ENCODE assay signal across 10 cellular contexts in the genomic region with DNA sequence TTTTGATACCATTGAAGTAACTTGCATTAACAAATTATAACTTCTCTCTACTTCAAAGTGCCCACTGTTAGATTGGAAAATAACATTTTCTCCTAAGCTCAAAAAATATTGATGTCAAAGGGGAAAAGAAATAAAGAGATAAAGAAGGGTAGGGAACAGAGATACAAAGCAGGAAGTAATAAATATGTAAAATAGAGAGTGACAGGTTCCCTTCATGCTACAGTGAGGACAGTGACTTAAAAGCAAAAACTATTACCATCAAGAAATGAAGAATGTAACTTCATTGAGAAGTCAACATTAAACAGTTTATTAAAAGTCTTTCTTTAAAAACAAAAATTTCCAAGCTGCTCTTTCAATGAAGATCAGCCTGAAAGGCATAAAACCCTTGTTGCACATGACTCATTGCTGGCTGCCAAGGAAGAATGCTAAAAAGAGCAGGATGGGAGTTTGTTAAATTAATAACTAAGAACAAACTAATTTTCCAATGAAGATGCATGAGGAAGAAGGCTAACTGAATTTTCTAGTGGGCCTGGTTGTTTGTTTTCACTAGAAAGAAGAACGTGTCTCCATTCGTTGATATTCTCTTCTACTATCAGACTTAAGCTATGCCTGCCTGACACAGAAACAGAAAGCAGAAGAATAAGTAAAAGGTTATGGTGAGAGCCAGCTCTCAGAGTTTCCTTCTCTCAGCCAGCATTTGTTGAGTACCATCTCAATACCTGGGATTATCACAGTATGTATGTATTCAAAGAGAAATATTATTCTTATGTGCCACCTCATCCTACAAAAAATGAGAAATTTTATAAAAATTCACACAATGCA.
A peak's percentile ranks its signal among the peaks of the same experiment; 100 is the strongest.
DNase-seq lines count a peak whose midpoint lies in the region; ATAC-seq and TF ChIP-seq lines count a peak whose summit lies in the region.
"Had no signal": no experiment of that assay in that cellular context is flagged by ENCODE, and none has a peak within 500 bp of the region (broad histone marks: within the 10 kb centered on the region; RNA-seq: fewer than 3 reads in every experiment).

No MANE protein-coding gene starts in this region.

- H3K9me3 ChIP-seq in skeletal muscle satellite cell (replicated peaks; ENCODE audit: low read length) (no peaks in the 10 kb centered on the region), T-helper 17 cell (ENCODE audit: control insufficient read depth, low read length, poor library complexity, severe bottlenecking) (no peaks in the 10 kb centered on the region), psoas muscle (no peaks in the 10 kb centered on the region)
- H3K9me3 ChIP-seq: sigmoid colon had no signal

- H3K4me1 ChIP-seq in skeletal muscle satellite cell (ENCODE audit: control insufficient read depth, insufficient read depth, low read length) (peaks cover 69% of the 10 kb centered on the region), psoas muscle (no peaks in the 10 kb centered on the region)

- H3K27me3 Mint-ChIP-seq in T-helper 17 cell: peaks cover 7% of the 10 kb centered on the region

- H3K27me3 ChIP-seq in skeletal muscle satellite cell (ENCODE audit: control insufficient read depth, insufficient read depth, low read length) (no peaks in the 10 kb centered on the region), psoas muscle (ENCODE audit: insufficient read depth in 3 of 3, low read length in 2 of 3) (no peaks in the 10 kb centered on the region)
- H3K27me3 ChIP-seq: sigmoid colon had no signal

- peak overlapping the region; percentile 73 for H3K9ac ChIP-seq in skeletal muscle satellite cell (ENCODE audit: low read depth, low read length)

- DNase-seq in NOMO-1 treated with DMSO at 0.1 percent for 48 hours (lab: John Stamatoyannopoulos, UW; ENCODE audit: unreplicated experiment): peak; percentile 41
- no peak for DNase-seq in NOMO-1 treated with dmso at 0.1 percent for 144 hours (lab: John Stamatoyannopoulos, UW; ENCODE audit: unreplicated experiment)
- peak; percentile 66 for DNase-seq in OCI-M1 (lab: John Stamatoyannopoulos, UW)
- DNase-seq in T-helper 17 cell: no peak
- DNase-seq in epidermal melanocyte (ENCODE audit: insufficient read length, low spot score): no peak
- DNase-seq in psoas muscle: no peak
- DNase-seq: SHP77, sigmoid colon had no signal

- no peak overlapping the region for H3K27ac Mint-ChIP-seq in T-helper 17 cell

- no peak overlapping the region for H3K4me3 Mint-ChIP-seq in T-helper 17 cell

- ATAC-seq in HG02870 (IDR thresholded peaks at IDR 0.05; ENCODE audit: unreplicated experiment) (peak; percentile 63), T-helper 17 cell (no peak), psoas muscle (no peak)

- 42 to 68% (median 47%) methylated on average over 2 of the region's 2 CpGs for WGBS in psoas muscle, 3 donors

- no peak for TF ChIP-seq CTCF in psoas muscle (IDR thresholded peaks at IDR 0.05)

- no peak overlapping the region for H3K27ac ChIP-seq in psoas muscle
- H3K27ac ChIP-seq: sigmoid colon had no signal

- no peaks in the 10 kb centered on the region for H3K36me3 Mint-ChIP-seq in T-helper 17 cell (ENCODE audit: low read depth)

- H3K4me2 ChIP-seq in skeletal muscle satellite cell (ENCODE audit: low read length): peak overlapping the region; percentile 57

- peak overlapping the region; percentile 6 for H3K4me3 ChIP-seq in skeletal muscle satellite cell (ENCODE audit: low read length)
- H3K4me3 ChIP-seq in psoas muscle: no peak overlapping the region
- H3K4me3 ChIP-seq: sigmoid colon had no signal

- no peaks in the 10 kb centered on the region for H3K4me1 Mint-ChIP-seq in T-helper 17 cell

- intact Hi-C loops in psoas muscle (cut with DNase I): no loop called here

- H3K36me3 ChIP-seq in skeletal muscle satellite cell (ENCODE audit: insufficient read depth, low read length) (no peaks in the 10 kb centered on the region), psoas muscle (ENCODE audit: insufficient read depth in 1 of 2, low read depth in 1 of 2) (no peaks in the 10 kb centered on the region)
- H3K36me3 ChIP-seq: sigmoid colon had no signal

Comparison
In these comparisons a context has a peak if more than half of its experiments do, and no peak if none do; other contexts are left out.
1. DNase-seq: peak in NOMO-1 treated with DMSO at 0.1 percent for 48 hours (single experiment) and OCI-M1 (single experiment); none in NOMO-1 treated with dmso at 0.1 percent for 144 hours (single experiment), T-helper 17 cell (0 of 3), epidermal melanocyte (single experiment) and psoas muscle (0 of 2).